ENCODE assay signal across 8 cellular contexts in genomic region chr2:147937744-147938349, GRCh38.
DNase-seq lines count a peak whose midpoint lies in the region; FAIRE-seq and TF ChIP-seq lines count a peak whose summit lies in the region.

No MANE protein-coding gene starts in this region.

- POLR2A ChIA-PET in activated CD4-positive, alpha-beta memory T cell treated with anti-CD3 and anti-CD28 coated beads, Interleukin-2, amount 10 ng/mL, durations not matched to agents 7 days and 5 days (lab: Charles Lee), result no interaction called here

- H3K27ac Mint-ChIP-seq in activated CD4-positive, alpha-beta memory T cell treated with anti-CD3 and anti-CD28 coated beads, Interleukin-2, amount 10 ng/mL, durations not matched to agents 7 days and 5 days, result no peak overlapping the region

- DNase-seq in AG08395 (ENCODE audit: low spot score) (peak; percentile 43), HTR-8/SVneo (ENCODE audit: insufficient read length, low spot score) (peak; percentile 10), SW 1271 (lab: John Stamatoyannopoulos, UW) (peak; percentile 3 to 33), globus pallidus (ENCODE audit: low spot score) (peak; percentile 37), retinal pigment epithelial cell (ENCODE audit: low read depth) (no peak), nucleus accumbens (lab: John Stamatoyannopoulos, UW) (no peak)
- DNase-seq in activated CD4-positive, alpha-beta memory T cell treated with anti-CD3 and anti-CD28 coated beads, Interleukin-2, amount 10 ng/mL, durations not matched to agents 7 days and 5 days, result no peak

- TF ChIP-seq CTCF in GM12875 (IDR thresholded peaks at IDR 0.05; ENCODE audit: borderline replicate concordance, insufficient read depth, low read depth, low read length) (peak; percentile 72), retinal pigment epithelial cell (conservative IDR thresholded peaks at IDR 0.05; ENCODE audit: low read depth, low read length) (peak; percentile 85)

- H3K27me3 Mint-ChIP-seq in activated CD4-positive, alpha-beta memory T cell treated with anti-CD3 and anti-CD28 coated beads, Interleukin-2, amount 10 ng/mL, durations not matched to agents 7 days and 5 days, result no peaks in the 10 kb centered on the region

- H3K4me3 Mint-ChIP-seq in activated CD4-positive, alpha-beta memory T cell treated with anti-CD3 and anti-CD28 coated beads, Interleukin-2, amount 10 ng/mL, durations not matched to agents 7 days and 5 days, result no peak overlapping the region

- no peak for FAIRE-seq in HTR-8/SVneo (lab: Jason Lieb, UNC)

- peaks cover 3% of the 10 kb centered on the region for H3K36me3 Mint-ChIP-seq in activated CD4-positive, alpha-beta memory T cell treated with anti-CD3 and anti-CD28 coated beads, Interleukin-2, amount 10 ng/mL, durations not matched to agents 7 days and 5 days (ENCODE audit: low read depth)

- no peaks in the 10 kb centered on the region for H3K9me3 Mint-ChIP-seq in activated CD4-positive, alpha-beta memory T cell treated with anti-CD3 and anti-CD28 coated beads, Interleukin-2, amount 10 ng/mL, durations not matched to agents 7 days and 5 days

- no peak overlapping the region for H3K4me3 ChIP-seq in GM12875 (ENCODE audit: low read depth, low read length)
- no peak overlapping the region for H3K4me3 ChIP-seq in retinal pigment epithelial cell (ENCODE audit: low read length)

- no peaks in the 10 kb centered on the region for H3K4me1 Mint-ChIP-seq in activated CD4-positive, alpha-beta memory T cell treated with anti-CD3 and anti-CD28 coated beads, Interleukin-2, amount 10 ng/mL, durations not matched to agents 7 days and 5 days

- CTCF ChIA-PET in activated CD4-positive, alpha-beta memory T cell treated with anti-CD3 and anti-CD28 coated beads, Interleukin-2, amount 10 ng/mL, durations not matched to agents 7 days and 5 days (lab: Charles Lee), result interaction anchor here (3.6 kb wide), 1 partner anchor 571 kb away, joined by 20 read pairs; no protein-coding TSS in a partner anchor

Comparison
In these comparisons a context has a peak if more than half of its experiments do, and no peak if none do; other contexts are left out.
1. DNase-seq: peak in AG08395 (single experiment), HTR-8/SVneo (single experiment), SW 1271 (2 of 2) and globus pallidus (single experiment); none in retinal pigment epithelial cell (single experiment), activated CD4-positive, alpha-beta memory T cell treated with anti-CD3 and anti-CD28 coated beads, Interleukin-2, amount 10 ng/mL, durations not matched to agents 7 days and 5 days (single experiment) and nucleus accumbens (0 of 56).